Comparison of ENCODE assay signal across 9 cellular contexts in the genomic region with DNA sequence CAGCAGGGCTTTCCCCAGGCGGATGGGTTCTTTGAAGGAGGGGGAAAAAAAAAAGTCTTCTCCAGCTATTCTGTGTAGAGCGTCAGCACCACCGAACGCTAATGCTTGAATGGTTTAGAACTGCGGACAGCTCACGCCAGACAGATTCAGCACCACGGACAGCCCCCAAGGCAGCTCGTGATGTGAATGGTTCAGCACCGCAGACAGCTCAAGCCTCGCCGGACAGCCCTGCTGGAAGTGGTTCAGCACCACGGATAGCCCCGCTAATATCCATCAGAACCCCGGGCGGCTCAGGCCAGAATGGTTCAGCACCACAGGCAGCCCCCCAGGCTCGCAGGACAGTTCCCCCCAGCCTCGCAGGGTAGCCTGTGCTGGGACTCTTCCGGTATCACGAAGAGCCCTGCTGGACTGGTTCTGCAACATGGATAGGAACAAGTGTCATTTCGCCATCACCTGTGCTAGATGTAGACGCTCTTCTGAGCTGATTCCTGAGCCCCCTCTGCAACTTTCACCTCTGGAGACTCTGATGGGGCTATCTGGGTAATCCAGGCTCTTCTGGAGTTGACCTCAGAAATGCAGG. TPM values are rescaled to one million over a fixed set of nuclear protein-coding genes. Genes with fewer than 3 reads are reported as not detected.
DNase-seq lines count a peak whose midpoint lies in the region; ATAC-seq lines count a peak whose summit lies in the region.
"Had no signal": no experiment of that assay in that cellular context is flagged by ENCODE, and none has a peak within 500 bp of the region (broad histone marks: within the 10 kb centered on the region; RNA-seq: fewer than 3 reads in every experiment).

No MANE protein-coding gene starts in this region.

- no peaks in the 10 kb centered on the region for H3K4me1 Mint-ChIP-seq in activated naive CD8-positive, alpha-beta T cell treated with anti-CD3 and anti-CD28 coated beads, Interleukin-2, amount 10 ng/mL, durations not matched to agents 7 days and 5 days

- POLR2A ChIA-PET in activated naive CD8-positive, alpha-beta T cell treated with anti-CD3 and anti-CD28 coated beads, Interleukin-2, amount 10 ng/mL, durations not matched to agents 7 days and 5 days (lab: Charles Lee): no interaction called here

- H3K27ac Mint-ChIP-seq in activated naive CD8-positive, alpha-beta T cell treated with anti-CD3 and anti-CD28 coated beads, Interleukin-2, amount 10 ng/mL, durations not matched to agents 7 days and 5 days: no peak overlapping the region

- peak; percentile 71 for ATAC-seq in activated naive CD8-positive, alpha-beta T cell treated with anti-CD3 and anti-CD28 coated beads, Interleukin-2, amount 10 ng/mL, durations not matched to agents 7 days and 5 days (ENCODE audit: low read depth)
- ATAC-seq in left ventricle myocardium superior: peak; percentile 92
- no peak for ATAC-seq in GM19328 (IDR thresholded peaks at IDR 0.05; ENCODE audit: unreplicated experiment)

- intact Hi-C loops in left ventricle myocardium superior (cut with micrococcal nuclease): no loop called here

- peaks cover 4% of the 10 kb centered on the region for H3K36me3 Mint-ChIP-seq in activated naive CD8-positive, alpha-beta T cell treated with anti-CD3 and anti-CD28 coated beads, Interleukin-2, amount 10 ng/mL, durations not matched to agents 7 days and 5 days

- H3K27me3 Mint-ChIP-seq in activated naive CD8-positive, alpha-beta T cell treated with anti-CD3 and anti-CD28 coated beads, Interleukin-2, amount 10 ng/mL, durations not matched to agents 7 days and 5 days: no peaks in the 10 kb centered on the region

- in situ Hi-C loops in Caki2 (cut with HindIII; ENCODE audit: low pct_unique_long_range_greater_than_20kb, low sequenced_read_pairs): no loop called here

- DNase-seq in Caki2 (ENCODE audit: low read depth): peak; percentile 80
- DNase-seq in LoVo (ENCODE audit: low spot score): peak; percentile 5
- peak; percentile 80 for DNase-seq in activated naive CD8-positive, alpha-beta T cell treated with anti-CD3 and anti-CD28 coated beads, Interleukin-2, amount 10 ng/mL, durations not matched to agents 7 days and 5 days
- peak; percentile 85 for DNase-seq in left ventricle myocardium superior
- DNase-seq in putamen (ENCODE audit: low spot score): peak; percentile 55
- DNase-seq in DMS79 treated with DMSO at 0.1 percent for 48 hours (lab: John Stamatoyannopoulos, UW): no peak
- no peak for DNase-seq in NCI-H1694 treated with DMSO at 0.1 percent for 48 hours (lab: John Stamatoyannopoulos, UW)

- no peak overlapping the region for H3K4me3 Mint-ChIP-seq in activated naive CD8-positive, alpha-beta T cell treated with anti-CD3 and anti-CD28 coated beads, Interleukin-2, amount 10 ng/mL, durations not matched to agents 7 days and 5 days

- peaks cover 34% of the 10 kb centered on the region for H3K9me3 Mint-ChIP-seq in activated naive CD8-positive, alpha-beta T cell treated with anti-CD3 and anti-CD28 coated beads, Interleukin-2, amount 10 ng/mL, durations not matched to agents 7 days and 5 days

RNA-seq across cellular contexts. Expression of gene SMIM17, which starts 4.9 kb away (rescaled TPM):
- total RNA-seq in Caki2 (2014; rRNA removed; shearing (Covaris generic); ENCODE audit: low replicate concordance): 0.38 and 1.0 TPM in 2 replicates
- under 1 TPM in 1 of 2 experiments, not detected in 1; 0.39 TPM for total RNA-seq in activated naive CD8-positive, alpha-beta T cell treated with anti-CD3 and anti-CD28 coated beads, Interleukin-2, amount 10 ng/mL, durations not matched to agents 7 days and 5 days
- total RNA-seq in left ventricle myocardium superior: not detected
- total RNA-seq: subcutaneous adipose tissue had no signal

RNA-seq across cellular contexts. Expression of gene ZNF835, which starts 33.5 kb away (rescaled TPM):
- not detected in 2 replicates for total RNA-seq in Caki2 (2014; rRNA removed; shearing (Covaris generic); ENCODE audit: low replicate concordance)
- total RNA-seq in activated naive CD8-positive, alpha-beta T cell treated with anti-CD3 and anti-CD28 coated beads, Interleukin-2, amount 10 ng/mL, durations not matched to agents 7 days and 5 days: 1 to 10 TPM; 3.8 to 6.5 TPM
- total RNA-seq in left ventricle myocardium superior: 6.3 TPM

RNA-seq across cellular contexts. Expression of gene ZNF71, which starts 43.0 kb away (rescaled TPM):
- 11.2 and 22.5 TPM in 2 replicates for total RNA-seq in Caki2 (2014; rRNA removed; shearing (Covaris generic); ENCODE audit: low replicate concordance)
- total RNA-seq in activated naive CD8-positive, alpha-beta T cell treated with anti-CD3 and anti-CD28 coated beads, Interleukin-2, amount 10 ng/mL, durations not matched to agents 7 days and 5 days: 1 to 10 TPM; 8.3 to 8.5 TPM
- 6.6 TPM for total RNA-seq in left ventricle myocardium superior

Comparison
In these comparisons a context has a peak if more than half of its experiments do, and no peak if none do; other contexts are left out.
1. DNase-seq: peak in Caki2 (single experiment), LoVo (single experiment), activated naive CD8-positive, alpha-beta T cell treated with anti-CD3 and anti-CD28 coated beads, Interleukin-2, amount 10 ng/mL, durations not matched to agents 7 days and 5 days (single experiment), left ventricle myocardium superior (single experiment) and putamen (single experiment); none in DMS79 treated with DMSO at 0.1 percent for 48 hours (single experiment) and NCI-H1694 treated with DMSO at 0.1 percent for 48 hours (single experiment).